In the genomic region with DNA sequence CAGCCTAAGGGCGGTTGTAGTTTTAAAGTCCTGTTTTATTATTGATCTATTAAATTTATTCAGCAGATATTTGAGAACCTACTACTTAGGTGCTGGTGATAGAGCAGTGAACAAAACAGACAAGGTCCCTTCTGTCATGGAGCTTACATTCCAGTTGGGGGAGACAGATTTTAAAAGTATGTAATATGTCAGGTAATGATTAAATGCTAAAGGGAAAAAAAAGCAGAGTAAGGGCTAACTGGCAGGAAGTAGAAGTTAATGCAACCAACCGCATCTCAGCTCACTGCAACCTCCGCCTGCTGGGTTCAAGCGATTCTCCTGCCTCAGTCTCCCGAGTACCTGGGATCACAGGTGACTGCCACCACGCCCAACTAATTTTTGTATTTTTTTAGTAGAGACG, we compare ENCODE assay signal across 37 cellular contexts.
"Had no signal": no experiment of that assay in that cellular context is flagged by ENCODE, and none has a peak within 500 bp of the region (broad histone marks: within the 10 kb centered on the region; RNA-seq: fewer than 3 reads in every experiment).

No MANE protein-coding gene starts in this region.

- H3K36me3 ChIP-seq: cardiac muscle cell, colonic mucosa had no signal

- ATAC-seq: activated CD8-positive, alpha-beta T cell treated with anti-CD3 and anti-CD28 coated beads for 36 hours; activated naive CD8-positive, alpha-beta T cell treated with anti-CD3 and anti-CD28 coated beads, Interleukin-2, amount 50 U/mL, for 24 hours; activated T-cell treated with anti-CD3 and anti-CD28 coated beads, Interleukin-2, amount 50 U/mL, for 4 hours; activated T-cell treated with anti-CD3 and anti-CD28 coated beads, Interleukin-2, amount 50 U/mL, for 72 hours; activated T-helper 17 cell treated with anti-CD3 and anti-CD28 coated beads, Interleukin-2, amount 50 U/mL, for 72 hours had no signal

- H3K27ac Mint-ChIP-seq: activated B cell treated with CpG ODN at 0.5 μM for 24 hours; activated CD4-positive, alpha-beta memory T cell treated with anti-CD3 and anti-CD28 coated beads for 36 hours; activated CD4-positive, alpha-beta T cell treated with anti-CD3 and anti-CD28 coated beads, Interleukin-2, amount 10 ng/mL, durations not matched to agents 24 days and 14 days; activated CD8-positive, alpha-beta T cell treated with anti-CD3 and anti-CD28 coated beads for 36 hours; activated naive CD4-positive, alpha-beta T cell treated with anti-CD3 and anti-CD28 coated beads, Interleukin-2, amount 10 ng/mL, durations not matched to agents 7 days and 5 days; activated naive CD4-positive, alpha-beta T cell treated with anti-CD3 and anti-CD28 coated beads, Interleukin-2, amount 50 U/mL, for 24 hours; activated naive CD8-positive, alpha-beta T cell treated with anti-CD3 and anti-CD28 coated beads, Interleukin-2, amount 10 ng/mL, durations not matched to agents 7 days and 5 days; activated naive CD8-positive, alpha-beta T cell treated with anti-CD3 and anti-CD28 coated beads, Interleukin-2, amount 50 U/mL, for 24 hours; activated T-cell treated with anti-CD3 and anti-CD28 coated beads, Interleukin-2, amount 50 U/mL, for 72 hours; activated T-helper 1 cell treated with anti-CD3 and anti-CD28 coated beads, Interleukin-12 subunit alpha, Interleukin-12 subunit beta, Interleukin-2, Interleukin-4 antibody, amounts not matched to agents 30 ng/mL and 10 ng/mL and 1 ng/mL, durations not matched to agents 14 hours and 24 hours and 36 hours; activated T-helper 17 cell treated with anti-CD3 and anti-CD28 coated beads, Interleukin-2, amount 50 U/mL, for 72 hours; brain; T-helper 2 cell treated with Interferon-gamma antibody and Interleukin-4, amounts not matched to agents 5 μg/mL and 100 μg/mL, for 36 hours had no signal

- H3K27ac ChIP-seq: ascending aorta, cardiac muscle cell, colonic mucosa, VCaP had no signal

- H3K4me3 Mint-ChIP-seq: activated B cell treated with CpG ODN at 0.5 μM for 24 hours; activated CD4-positive, alpha-beta memory T cell treated with anti-CD3 and anti-CD28 coated beads for 36 hours; activated CD4-positive, alpha-beta T cell treated with anti-CD3 and anti-CD28 coated beads, Interleukin-2, amount 10 ng/mL, durations not matched to agents 24 days and 14 days; activated CD8-positive, alpha-beta T cell treated with anti-CD3 and anti-CD28 coated beads for 36 hours; activated naive CD4-positive, alpha-beta T cell treated with anti-CD3 and anti-CD28 coated beads, Interleukin-2, amount 10 ng/mL, durations not matched to agents 7 days and 5 days; activated naive CD4-positive, alpha-beta T cell treated with anti-CD3 and anti-CD28 coated beads, Interleukin-2, amount 50 U/mL, for 24 hours; activated naive CD8-positive, alpha-beta T cell; activated naive CD8-positive, alpha-beta T cell treated with anti-CD3 and anti-CD28 coated beads, Interleukin-2, amount 10 ng/mL, durations not matched to agents 7 days and 5 days; activated naive CD8-positive, alpha-beta T cell treated with anti-CD3 and anti-CD28 coated beads, Interleukin-2, amount 50 U/mL, for 24 hours; activated T-cell treated with anti-CD3 and anti-CD28 coated beads, Interleukin-2, amount 50 U/mL, for 4 hours; activated T-cell treated with anti-CD3 and anti-CD28 coated beads, Interleukin-2, amount 50 U/mL, for 72 hours; activated T-helper 1 cell treated with anti-CD3 and anti-CD28 coated beads, Interleukin-12 subunit alpha, Interleukin-12 subunit beta, Interleukin-2, Interleukin-4 antibody, amounts not matched to agents 30 ng/mL and 10 ng/mL and 1 ng/mL, durations not matched to agents 14 hours and 24 hours and 36 hours; activated T-helper 17 cell treated with anti-CD3 and anti-CD28 coated beads, Interleukin-2, amount 50 U/mL, for 72 hours; brain; central memory CD8-positive, alpha-beta T cell; T-helper 2 cell treated with Interferon-gamma antibody and Interleukin-4, amounts not matched to agents 5 μg/mL and 100 μg/mL, for 36 hours had no signal

- H3K4me3 ChIP-seq: ascending aorta, cardiac muscle cell, colonic mucosa had no signal

- H3K27me3 ChIP-seq: ascending aorta, cardiac muscle cell, colonic mucosa had no signal

- DNase-seq: activated B cell treated with CpG ODN at 0.5 μM for 24 hours; activated CD4-positive, alpha-beta memory T cell treated with anti-CD3 and anti-CD28 coated beads for 36 hours; activated CD4-positive, alpha-beta T cell treated with anti-CD3 and anti-CD28 coated beads for 4 hours; activated CD4-positive, alpha-beta T cell treated with anti-CD3 and anti-CD28 coated beads, Interleukin-2, amount 10 ng/mL, durations not matched to agents 24 days and 14 days; activated CD4-positive, alpha-beta T cell treated with anti-CD3 and anti-CD28 coated beads, Interleukin-2, amount 50 U/mL, for 1 hour; activated CD4-positive, alpha-beta T cell treated with anti-CD3 and anti-CD28 coated beads, Interleukin-2, amount 50 U/mL, for 4 hours; activated CD4-positive, CD25-positive, alpha-beta regulatory T cell treated with anti-CD3 and anti-CD28 coated beads, Interleukin-2, amount 50 U/mL, for 72 hours; activated CD8-positive, alpha-beta memory T cell treated with anti-CD3 and anti-CD28 coated beads, Interleukin-2, amount 50 U/mL, for 4 hours; activated CD8-positive, alpha-beta T cell treated with anti-CD3 and anti-CD28 coated beads for 36 hours; activated gamma-delta T cell; activated naive CD4-positive, alpha-beta T cell treated with anti-CD3 and anti-CD28 coated beads, Interleukin-2, amount 10 ng/mL, durations not matched to agents 7 days and 5 days; activated naive CD4-positive, alpha-beta T cell treated with Interleukin-2 at 50 U/mL for 16 hours; activated naive CD8-positive, alpha-beta T cell treated with anti-CD3 and anti-CD28 coated beads, Interleukin-2, amount 10 ng/mL, durations not matched to agents 7 days and 5 days; activated naive CD8-positive, alpha-beta T cell treated with anti-CD3 and anti-CD28 coated beads, Interleukin-2, amount 50 U/mL, for 24 hours; activated T-cell treated with anti-CD3 and anti-CD28 coated beads for 4 hours; activated T-cell treated with anti-CD3 and anti-CD28 coated beads, Interleukin-2, amount 50 U/mL, for 1 hour; activated T-cell treated with anti-CD3 and anti-CD28 coated beads, Interleukin-2, amount 50 U/mL, for 4 hours; activated T-cell treated with anti-CD3 and anti-CD28 coated beads, Interleukin-2, amount 50 U/mL, for 72 hours; amygdala; anterior cingulate cortex; caudate nucleus; cerebellar nuclear complex; colonic mucosa; T-helper 2 cell; T-helper 9 cell had no signal

- FAIRE-seq: bronchial epithelial cell, TTC549 had no signal

- H3K4me1 Mint-ChIP-seq: brain had no signal

- H3K9me3 ChIP-seq: ascending aorta, colonic mucosa had no signal

- H3K4me1 ChIP-seq: ascending aorta, colonic mucosa had no signal

- H3K9me3 Mint-ChIP-seq: activated T-cell treated with anti-CD3 and anti-CD28 coated beads, Interleukin-2, amount 50 U/mL, for 4 hours; activated T-helper 17 cell treated with anti-CD3 and anti-CD28 coated beads, Interleukin-2, amount 50 U/mL, for 72 hours; brain; central memory CD8-positive, alpha-beta T cell had no signal

- H3K27me3 Mint-ChIP-seq: activated B cell treated with CpG ODN at 0.5 μM for 24 hours; activated CD4-positive, alpha-beta memory T cell treated with anti-CD3 and anti-CD28 coated beads for 36 hours; activated CD4-positive, alpha-beta T cell treated with anti-CD3 and anti-CD28 coated beads, Interleukin-2, amount 10 ng/mL, durations not matched to agents 24 days and 14 days; activated CD8-positive, alpha-beta T cell treated with anti-CD3 and anti-CD28 coated beads for 36 hours; activated naive CD4-positive, alpha-beta T cell treated with anti-CD3 and anti-CD28 coated beads, Interleukin-2, amount 10 ng/mL, durations not matched to agents 7 days and 5 days; activated naive CD4-positive, alpha-beta T cell treated with anti-CD3 and anti-CD28 coated beads, Interleukin-2, amount 50 U/mL, for 24 hours; activated naive CD8-positive, alpha-beta T cell; activated naive CD8-positive, alpha-beta T cell treated with anti-CD3 and anti-CD28 coated beads, Interleukin-2, amount 10 ng/mL, durations not matched to agents 7 days and 5 days; activated naive CD8-positive, alpha-beta T cell treated with anti-CD3 and anti-CD28 coated beads, Interleukin-2, amount 50 U/mL, for 24 hours; activated T-helper 17 cell treated with anti-CD3 and anti-CD28 coated beads, Interleukin-2, amount 50 U/mL, for 72 hours; brain; central memory CD8-positive, alpha-beta T cell had no signal
